ENCODE assay signal across 16 cellular contexts in genomic region chr10:7000063-7000462, GRCh38.
DNase-seq lines count a peak whose midpoint lies in the region; ATAC-seq and TF ChIP-seq lines count a peak whose summit lies in the region.
"Had no signal": no experiment of that assay in that cellular context is flagged by ENCODE, and none has a peak within 500 bp of the region (broad histone marks: within the 10 kb centered on the region; RNA-seq: fewer than 3 reads in every experiment).

No MANE protein-coding gene starts in this region.

- no peaks in the 10 kb centered on the region for H3K4me1 Mint-ChIP-seq in mesothelial cell of epicardium

- no peaks in the 10 kb centered on the region for H3K9me3 ChIP-seq in mesenchymal stem cell (ENCODE audit: control insufficient read depth, low read length)

- H2BK12ac ChIP-seq in mesenchymal stem cell (ENCODE audit: low read length in 2 of 2), result no peak overlapping the region

- no peak overlapping the region for H4K8ac ChIP-seq in mesenchymal stem cell (ENCODE audit: low read length)

- no peak overlapping the region for H2AK5ac ChIP-seq in mesenchymal stem cell (ENCODE audit: low read length, severe bottlenecking)

- no peak overlapping the region for H2AFZ ChIP-seq in mesenchymal stem cell (ENCODE audit: low read depth, low read length)
- H2AFZ ChIP-seq: PC-9 had no signal

- no peaks in the 10 kb centered on the region for H3K79me1 ChIP-seq in mesenchymal stem cell (replicated peaks; ENCODE audit: low read length, poor library complexity, severe bottlenecking)

- no peak overlapping the region for H3K14ac ChIP-seq in mesenchymal stem cell (ENCODE audit: low read length in 2 of 2)

- H3K27me3 Mint-ChIP-seq in mesothelial cell of epicardium (ENCODE audit: low read depth), result peaks cover 61% of the 10 kb centered on the region

- H3K27ac ChIP-seq in substantia nigra (ENCODE audit: low read depth, low read length, poor library complexity, severe bottlenecking), result peak overlapping the region; percentile 96
- H3K27ac ChIP-seq in mesenchymal stem cell (ENCODE audit: low read length, poor library complexity, severe bottlenecking), result no peak overlapping the region
- H3K27ac ChIP-seq: BLaER1 treated with 17β-estradiol and CSF1 and Interleukin-3, amounts not matched to agents 10 nM and 100 nM; PC-9 had no signal

- no peak overlapping the region for H3K18ac ChIP-seq in mesenchymal stem cell (ENCODE audit: low read depth in 1 of 2, low read length in 2 of 2)

- H3K4me3 Mint-ChIP-seq in mesothelial cell of epicardium, result no peak overlapping the region

- H3K23ac ChIP-seq in mesenchymal stem cell (ENCODE audit: low read length in 2 of 2), result no peak overlapping the region

- no peak overlapping the region for H3K9ac ChIP-seq in mesenchymal stem cell (ENCODE audit: low read length)
- H3K9ac ChIP-seq: BLaER1 treated with 17β-estradiol and CSF1 and Interleukin-3, amounts not matched to agents 10 nM and 100 nM had no signal

- no peaks in the 10 kb centered on the region for H3K36me3 Mint-ChIP-seq in mesothelial cell of epicardium

- no peak for ATAC-seq in HG03469 (IDR thresholded peaks at IDR 0.05; ENCODE audit: unreplicated experiment)

- peaks cover 0 to 7% of the 10 kb centered on the region in 2 experiments for H3K27me3 ChIP-seq in mesenchymal stem cell (ENCODE audit: control insufficient read depth in 1 of 2, insufficient read depth in 1 of 2, low read length in 2 of 2)
- H3K27me3 ChIP-seq: BLaER1 treated with 17β-estradiol and CSF1 and Interleukin-3, amounts not matched to agents 10 nM and 100 nM had no signal

- in situ Hi-C loops in astrocyte of the cerebellum (cut with HindIII; ENCODE audit: low sequenced_read_pairs), result no loop called here

- no peak overlapping the region for H3K4me2 ChIP-seq in mesenchymal stem cell (ENCODE audit: low read length, poor library complexity, severe bottlenecking)
- H3K4me2 ChIP-seq: BLaER1 treated with 17β-estradiol and CSF1 and Interleukin-3, amounts not matched to agents 10 nM and 100 nM; PC-9 had no signal

- peak; percentile 28 to 53 for DNase-seq in NCI-H187 (lab: John Stamatoyannopoulos, UW)
- DNase-seq in astrocyte of the cerebellum (ENCODE audit: low read depth), result peak; percentile 2
- peak; percentile 57 for DNase-seq in medulla oblongata (ENCODE audit: extremely low spot score)
- peak in 3 of 49 donors; percentile 16 to 42 (median 19) for DNase-seq in substantia nigra (lab: John Stamatoyannopoulos, UW)
- DNase-seq in mesenchymal stem cell, result no peak
- no peak for DNase-seq in mesothelial cell of epicardium (ENCODE audit: low spot score in 2 of 2, unreplicated experiment in 2 of 2)
- no peak for DNase-seq in activated CD4-positive, alpha-beta T cell treated with anti-CD3 and anti-CD28 coated beads, Interleukin-2, amount 50 U/mL, for 48 hours
- DNase-seq: DMS 273 treated with DMSO at 0.1 percent for 48 hours, KG1, MM.1S, NCI-H2081 treated with DMSO at 0.1 percent for 48 hours, NCI-H226, NCI-H69, PC-9 had no signal

- H2BK120ac ChIP-seq in mesenchymal stem cell (ENCODE audit: low read depth, low read length), result no peak overlapping the region

- H3K36me3 ChIP-seq in mesenchymal stem cell (ENCODE audit: control insufficient read depth in 1 of 2, insufficient read depth in 2 of 2, low read depth in 1 of 2, low read length in 2 of 2), result no peaks in the 10 kb centered on the region
- H3K36me3 ChIP-seq: BLaER1 treated with 17β-estradiol and CSF1 and Interleukin-3, amounts not matched to agents 10 nM and 100 nM had no signal

- H3K4me1 ChIP-seq in mesenchymal stem cell (ENCODE audit: control insufficient read depth, insufficient read depth, low read depth, low read length), result no peaks in the 10 kb centered on the region

- H4K91ac ChIP-seq in mesenchymal stem cell (ENCODE audit: low read length), result no peak overlapping the region

- H2BK15ac ChIP-seq in mesenchymal stem cell (ENCODE audit: low read depth, poor library complexity, severe bottlenecking), result no peak overlapping the region

- H3K4me3 ChIP-seq in astrocyte of the cerebellum (ENCODE audit: low read depth, low read length) (no peak overlapping the region), mesenchymal stem cell (ENCODE audit: insufficient read depth in 1 of 2, low read depth in 1 of 2, low read length in 2 of 2) (no peak overlapping the region)
- H3K4me3 ChIP-seq: BLaER1 treated with 17β-estradiol and CSF1 and Interleukin-3, amounts not matched to agents 10 nM and 100 nM; PC-9 had no signal

- no peak overlapping the region for H3K27ac Mint-ChIP-seq in mesothelial cell of epicardium

- WGBS in mesenchymal stem cell, result 98% methylated on average over 3 of the region's 4 CpGs

- no peak for TF ChIP-seq CTCF in astrocyte of the cerebellum (IDR thresholded peaks at IDR 0.05; ENCODE audit: low read depth, low read length, missing control alignments)
- TF ChIP-seq CTCF in mesothelial cell of epicardium (IDR thresholded peaks at IDR 0.05; ENCODE audit: unreplicated experiment), result no peak

- H3K4ac ChIP-seq in mesenchymal stem cell (ENCODE audit: low read depth in 1 of 2, low read length in 2 of 2), result no peak overlapping the region

- H2BK5ac ChIP-seq in mesenchymal stem cell (ENCODE audit: low read depth, low read length, poor library complexity, severe bottlenecking), result no peak overlapping the region

- H3K9me3 Mint-ChIP-seq in mesothelial cell of epicardium, result no peaks in the 10 kb centered on the region

Comparison
In these comparisons a context has a peak if more than half of its experiments do, and no peak if none do; other contexts are left out.
1. DNase-seq: peak in NCI-H187 (2 of 2), astrocyte of the cerebellum (single experiment) and medulla oblongata (single experiment); none in mesenchymal stem cell (single experiment), mesothelial cell of epicardium (0 of 2) and activated CD4-positive, alpha-beta T cell treated with anti-CD3 and anti-CD28 coated beads, Interleukin-2, amount 50 U/mL, for 48 hours (0 of 2).